Comparison of ENCODE assay signal across 9 cellular contexts in the genomic region with DNA sequence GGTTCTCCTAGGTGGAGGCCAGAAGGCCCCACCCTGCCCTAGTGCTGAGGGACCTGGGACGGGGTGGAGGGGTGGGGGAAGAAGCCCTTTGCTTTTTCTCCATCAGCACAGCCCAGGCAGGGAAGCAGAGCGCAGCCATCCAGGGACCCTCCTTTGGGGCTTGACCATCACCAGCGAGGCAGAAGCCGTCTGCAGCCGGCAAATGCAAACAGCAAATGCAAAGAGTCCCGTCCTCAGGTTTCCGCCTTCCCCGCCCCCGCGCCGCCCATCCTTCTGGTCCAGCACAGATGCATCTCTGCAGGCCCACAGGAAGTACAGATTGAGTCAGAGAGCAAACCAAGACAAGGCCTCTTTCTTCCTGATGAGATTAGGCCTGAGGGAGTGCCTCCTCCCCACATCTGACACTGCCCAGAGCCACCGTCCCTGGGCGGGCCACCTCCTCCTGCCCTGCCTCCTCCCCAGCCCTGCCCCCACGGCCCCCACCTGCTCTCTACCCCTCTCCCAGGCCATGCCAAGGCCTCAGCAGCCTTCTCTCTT. TPM values are rescaled to one million over a fixed set of nuclear protein-coding genes. Genes with fewer than 3 reads are reported as not detected.
A peak's percentile ranks its signal among the peaks of the same experiment; 100 is the strongest.
DNase-seq lines count a peak whose midpoint lies in the region; ATAC-seq, FAIRE-seq and TF ChIP-seq lines count a peak whose summit lies in the region.
"Had no signal": no experiment of that assay in that cellular context is flagged by ENCODE, and none has a peak within 500 bp of the region (broad histone marks: within the 10 kb centered on the region; RNA-seq: fewer than 3 reads in every experiment).

No MANE protein-coding gene starts in this region.

- no peaks in the 10 kb centered on the region for H3K9me3 Mint-ChIP-seq in CD8-positive, alpha-beta memory T cell
- no peaks in the 10 kb centered on the region for H3K9me3 Mint-ChIP-seq in endodermal cell

- no peaks in the 10 kb centered on the region for H3K9me3 ChIP-seq in CD8-positive, alpha-beta memory T cell (ENCODE audit: low read length)
- no peaks in the 10 kb centered on the region for H3K9me3 ChIP-seq in endodermal cell (ENCODE audit: control insufficient read depth, low read length)
- H3K9me3 ChIP-seq in small intestine (ENCODE audit: control insufficient read depth, low read depth) = no peaks in the 10 kb centered on the region
- H3K9me3 ChIP-seq in esophagus muscularis mucosa = no peaks in the 10 kb centered on the region

- H3K36me3 ChIP-seq in CD8-positive, alpha-beta memory T cell (ENCODE audit: insufficient read depth, low read length) = no peaks in the 10 kb centered on the region
- H3K36me3 ChIP-seq in endodermal cell (ENCODE audit: control insufficient read depth, insufficient read depth, low read length) (no peaks in the 10 kb centered on the region), small intestine (ENCODE audit: control insufficient read depth in 2 of 2, insufficient read depth in 2 of 2, low read length in 2 of 2) (no peaks in the 10 kb centered on the region), esophagus muscularis mucosa (no peaks in the 10 kb centered on the region)

- peaks cover 23% of the 10 kb centered on the region for H3K4me1 ChIP-seq in CD8-positive, alpha-beta memory T cell (ENCODE audit: insufficient read depth, low read length)
- no peaks in the 10 kb centered on the region for H3K4me1 ChIP-seq in endodermal cell (ENCODE audit: control insufficient read depth, insufficient read depth, low read length)
- peaks cover 15 to 19% of the 10 kb centered on the region in 2 donors for H3K4me1 ChIP-seq in small intestine (ENCODE audit: control insufficient read depth in 2 of 2, insufficient read depth in 1 of 2, low read depth in 1 of 2, low read length in 1 of 2)
- peaks cover 0 to 8% (median 0%) of the 10 kb centered on the region in 4 donors for H3K4me1 ChIP-seq in esophagus muscularis mucosa

- H3K4me3 ChIP-seq in CD8-positive, alpha-beta memory T cell (ENCODE audit: low read length) = peak overlapping the region; percentile 6
- H3K4me3 ChIP-seq in endodermal cell (ENCODE audit: low read length) (no peak overlapping the region), small intestine (ENCODE audit: low read depth in 1 of 2, low read length in 2 of 2) (no peak overlapping the region), esophagus muscularis mucosa (no peak overlapping the region)

- no peak overlapping the region for H3K9ac ChIP-seq in endodermal cell (ENCODE audit: extremely low read depth, low read length, poor library complexity, severe bottlenecking)

- no peaks in the 10 kb centered on the region for H3K27me3 Mint-ChIP-seq in CD8-positive, alpha-beta memory T cell
- no peaks in the 10 kb centered on the region for H3K27me3 Mint-ChIP-seq in endodermal cell (ENCODE audit: insufficient read depth)

- peak overlapping the region; percentile 87 to 100 (median 94) for H3K27ac Mint-ChIP-seq in CD8-positive, alpha-beta memory T cell
- no peak overlapping the region for H3K27ac Mint-ChIP-seq in endodermal cell

- POLR2A ChIA-PET in CD8-positive, alpha-beta memory T cell (lab: Charles Lee) = interaction anchor here (0.6 to 1.0 kb wide), 2 partner anchors 20 to 50 kb away, joined by 3 to 4 read pairs; a partner anchor contains a TSS

- TF ChIP-seq CTCF in endodermal cell (conservative IDR thresholded peaks at IDR 0.05) (no peak), esophagus muscularis mucosa (IDR thresholded peaks at IDR 0.05) (no peak)

- no peak for TF ChIP-seq EP300 in esophagus muscularis mucosa (IDR thresholded peaks at IDR 0.05)

- FAIRE-seq in small intestine (lab: Jason Lieb, UNC) = no peak
- FAIRE-seq: endometrium had no signal

- peak; percentile 98 for ATAC-seq in GM19372 (IDR thresholded peaks at IDR 0.05; ENCODE audit: low read depth, unreplicated experiment)
- ATAC-seq in HG03196 (IDR thresholded peaks at IDR 0.05; ENCODE audit: unreplicated experiment) = peak; percentile 98

- H3K4me1 Mint-ChIP-seq in CD8-positive, alpha-beta memory T cell = peaks cover 53 to 71% (median 66%) of the 10 kb centered on the region in 3 donors
- peaks cover 30% of the 10 kb centered on the region for H3K4me1 Mint-ChIP-seq in endodermal cell

- CTCF ChIA-PET in CD8-positive, alpha-beta memory T cell (lab: Charles Lee) = no interaction called here

- peaks cover 0 to 3% (median 0%) of the 10 kb centered on the region in 3 donors for H3K36me3 Mint-ChIP-seq in CD8-positive, alpha-beta memory T cell
- H3K36me3 Mint-ChIP-seq in endodermal cell (ENCODE audit: low read depth) = no peaks in the 10 kb centered on the region

- H3K27ac ChIP-seq in CD8-positive, alpha-beta memory T cell (ENCODE audit: low read depth, low read length) = peak overlapping the region; percentile 41
- H3K27ac ChIP-seq in endodermal cell (ENCODE audit: low read depth, low read length) = no peak overlapping the region
- H3K27ac ChIP-seq in small intestine (ENCODE audit: low read depth in 1 of 2, low read length in 1 of 2) = peak overlapping the region; percentile 68 to 92
- H3K27ac ChIP-seq in esophagus muscularis mucosa (replicated peaks in 1 of 4) = no peak overlapping the region

- DNase-seq in CD8-positive, alpha-beta memory T cell = peak in 3 of 5 donors; percentile 5 to 59 (median 26)
- peak; percentile 10 for DNase-seq in T-helper 22 cell (ENCODE audit: low read depth)
- peak; percentile 83 for DNase-seq in endodermal cell
- peak; percentile 88 for DNase-seq in small intestine
- DNase-seq in NCI-H128 (lab: John Stamatoyannopoulos, UW; ENCODE audit: unreplicated experiment) = no peak
- no peak for DNase-seq in esophagus muscularis mucosa (ENCODE audit: extremely low spot score)

- H3K4me3 Mint-ChIP-seq in CD8-positive, alpha-beta memory T cell = peak overlapping the region in 6 of 7 donors; percentile 55 to 74 (median 62)
- H3K4me3 Mint-ChIP-seq in endodermal cell = no peak overlapping the region

- intact Hi-C loops in esophagus muscularis mucosa (cut with DNase I) = no loop called here

- WGBS in endodermal cell (ENCODE audit: insufficient coverage in 1 of 2, insufficient read length in 1 of 2), 2 experiments = 25 to 48% methylated on average over 6 to 14 of the region's 14 CpGs
- WGBS in small intestine, 3 donors = 13 to 28% (median 16%) methylated on average over 14 of the region's 14 CpGs
- 39% methylated on average over 9 of the region's 14 CpGs for WGBS in esophagus muscularis mucosa

- no peak for TF ChIP-seq POLR2A in esophagus muscularis mucosa (IDR thresholded peaks at IDR 0.05; ENCODE audit: low read depth)

- no peaks in the 10 kb centered on the region for H3K27me3 ChIP-seq in CD8-positive, alpha-beta memory T cell (ENCODE audit: insufficient read depth, low read length, poor library complexity, severe bottlenecking)
- H3K27me3 ChIP-seq in endodermal cell (ENCODE audit: control insufficient read depth, insufficient read depth, low read length, poor library complexity, severe bottlenecking) (no peaks in the 10 kb centered on the region), small intestine (ENCODE audit: control insufficient read depth in 2 of 2, insufficient read depth in 2 of 2, low read length in 2 of 2) (no peaks in the 10 kb centered on the region), esophagus muscularis mucosa (peaks cover 0 to 4% (median 0%) of the 10 kb centered on the region in 4 donors)

RNA-seq across cellular contexts. Expression of a gene that starts 23.4 kb away (rescaled TPM):
- 1 to 10 TPM; 5.1 TPM for total RNA-seq in CD8-positive, alpha-beta memory T cell
- polyA plus RNA-seq in CD8-positive, alpha-beta memory T cell = 11.9 TPM
- total RNA-seq in endodermal cell (10 to 100 TPM; 21.0 to 22.8 TPM), esophagus muscularis mucosa (1 to 10 TPM in 3 of 4 donors, under 1 TPM in 1; 0.42 to 2.7 (median 1.9) TPM)
- 10.1 TPM for polyA plus RNA-seq in endodermal cell (2013, experiment 1 of 2)
- polyA plus RNA-seq in endodermal cell (2013, experiment 2 of 2) = 10.4 TPM
- polyA plus RNA-seq in small intestine = 10 to 100 TPM; 35.1 to 57.0 (median 45.3) TPM

RNA-seq across cellular contexts. Expression of a gene that starts 50.0 kb away (rescaled TPM):
- total RNA-seq in CD8-positive, alpha-beta memory T cell = 10 to 100 TPM; 46.2 to 52.1 TPM
- polyA plus RNA-seq in CD8-positive, alpha-beta memory T cell = 92.5 TPM
- total RNA-seq in endodermal cell (1 to 10 TPM; 3.1 to 5.1 TPM), esophagus muscularis mucosa (10 to 100 TPM in 2 of 4 donors, 1 to 10 TPM in 2; 6.1 to 14.9 (median 11.2) TPM)
- 3.0 TPM for polyA plus RNA-seq in endodermal cell (2013, experiment 1 of 2)
- 1.8 TPM for polyA plus RNA-seq in endodermal cell (2013, experiment 2 of 2)
- polyA plus RNA-seq in small intestine = 10 to 100 TPM; 20.5 to 35.2 (median 30.6) TPM

Comparison
In these comparisons a context has a peak if more than half of its experiments do, and no peak if none do; other contexts are left out.
1. DNase-seq: peak in CD8-positive, alpha-beta memory T cell (3 of 5), T-helper 22 cell (single experiment), endodermal cell (single experiment) and small intestine (single experiment); none in NCI-H128 (single experiment) and esophagus muscularis mucosa (single experiment).
2. H3K27ac ChIP-seq: peak in CD8-positive, alpha-beta memory T cell (single experiment) and small intestine (2 of 2); none in endodermal cell (single experiment) and esophagus muscularis mucosa (0 of 4).